Comparison of ENCODE assay signal across 20 cellular contexts in genomic region chr3:71191031-71191482, GRCh38.
A peak's percentile ranks its signal among the peaks of the same experiment; 100 is the strongest.
DNase-seq lines count a peak whose midpoint lies in the region; ATAC-seq, FAIRE-seq and TF ChIP-seq lines count a peak whose summit lies in the region.
"Had no signal": no experiment of that assay in that cellular context is flagged by ENCODE, and none has a peak within 500 bp of the region (broad histone marks: within the 10 kb centered on the region; RNA-seq: fewer than 3 reads in every experiment).

No MANE protein-coding gene starts in this region.

- H3K27me3 Mint-ChIP-seq in stimulated activated naive CD8-positive, alpha-beta T cell treated with anti-CD3 and anti-CD28 coated beads, Interleukin-15, Interleukin-2, amounts not matched to agents 100 ng/mL and 50 ng/mL, for 24 hours: no peaks in the 10 kb centered on the region
- no peaks in the 10 kb centered on the region for H3K27me3 Mint-ChIP-seq in stimulated activated naive CD8-positive, alpha-beta T cell treated with anti-CD3 and anti-CD28 coated beads, Interleukin-15, amount 100 ng/mL, for 72 hours
- H3K27me3 Mint-ChIP-seq: activated naive CD8-positive, alpha-beta T cell treated with anti-CD3 and anti-CD28 coated beads, Interleukin-2, amount 10 ng/mL, durations not matched to agents 7 days and 5 days had no signal

- H3K4me3 ChIP-seq in HepG2 (replicated peaks in 1 of 3; ENCODE audit: insufficient read depth in 1 of 3, low read depth in 2 of 3, low read length in 3 of 3) (no peak overlapping the region), gastrocnemius medialis (no peak overlapping the region), esophagus muscularis mucosa (no peak overlapping the region)
- H3K4me3 ChIP-seq: heart right ventricle, pancreas, smooth muscle cell, transverse colon had no signal

- H3K27ac ChIP-seq in HepG2 (ENCODE audit: extremely low read length, insufficient read depth, low read length) (no peak overlapping the region), gastrocnemius medialis (no peak overlapping the region), esophagus muscularis mucosa (replicated peaks in 1 of 4) (no peak overlapping the region)
- H3K27ac ChIP-seq: heart right ventricle, pancreas, transverse colon had no signal

- no peak for TF ChIP-seq POLR2A in HepG2 (IDR thresholded peaks at IDR 0.05; ENCODE audit: insufficient read depth in 1 of 2, low read depth in 2 of 2, low read length in 2 of 2)
- no peak for TF ChIP-seq POLR2A in gastrocnemius medialis (IDR thresholded peaks at IDR 0.05)
- TF ChIP-seq POLR2A in esophagus muscularis mucosa (IDR thresholded peaks at IDR 0.05; ENCODE audit: low read depth): no peak

- H3K27ac Mint-ChIP-seq in stimulated activated naive CD8-positive, alpha-beta T cell treated with anti-CD3 and anti-CD28 coated beads, Interleukin-15, Interleukin-2, amounts not matched to agents 100 ng/mL and 50 ng/mL, for 24 hours: peak overlapping the region; percentile 95
- H3K27ac Mint-ChIP-seq in stimulated activated naive CD8-positive, alpha-beta T cell treated with anti-CD3 and anti-CD28 coated beads, Interleukin-15, amount 100 ng/mL, for 72 hours: peak overlapping the region in 1 of 2 donors; percentile 65
- H3K27ac Mint-ChIP-seq: activated naive CD8-positive, alpha-beta T cell treated with anti-CD3 and anti-CD28 coated beads, Interleukin-2, amount 10 ng/mL, durations not matched to agents 7 days and 5 days had no signal

- POLR2A ChIA-PET in HepG2 (lab: Yijun Ruan, JAX): interaction anchor here (1.0 kb wide), 1 partner anchor 18 kb away, joined by 3 read pairs; no protein-coding TSS in a partner anchor

- peaks cover 59% of the 10 kb centered on the region for H3K36me3 Mint-ChIP-seq in stimulated activated naive CD8-positive, alpha-beta T cell treated with anti-CD3 and anti-CD28 coated beads, Interleukin-15, Interleukin-2, amounts not matched to agents 100 ng/mL and 50 ng/mL, for 24 hours (ENCODE audit: low read depth)

- H3K4me1 Mint-ChIP-seq in stimulated activated naive CD8-positive, alpha-beta T cell treated with anti-CD3 and anti-CD28 coated beads, Interleukin-15, Interleukin-2, amounts not matched to agents 100 ng/mL and 50 ng/mL, for 24 hours (ENCODE audit: low read depth): peaks cover 98% of the 10 kb centered on the region
- H3K4me1 Mint-ChIP-seq in stimulated activated naive CD8-positive, alpha-beta T cell treated with anti-CD3 and anti-CD28 coated beads, Interleukin-15, amount 100 ng/mL, for 72 hours: peaks cover 93% of the 10 kb centered on the region

- no TSS peak for BruUV-seq in HepG2 (replicated peaks; lab: Mats Ljungman, UMichigan)

- H3K9me3 Mint-ChIP-seq in stimulated activated naive CD8-positive, alpha-beta T cell treated with anti-CD3 and anti-CD28 coated beads, Interleukin-15, Interleukin-2, amounts not matched to agents 100 ng/mL and 50 ng/mL, for 24 hours: no peaks in the 10 kb centered on the region
- peaks cover 0 to 4% of the 10 kb centered on the region in 2 donors for H3K9me3 Mint-ChIP-seq in stimulated activated naive CD8-positive, alpha-beta T cell treated with anti-CD3 and anti-CD28 coated beads, Interleukin-15, amount 100 ng/mL, for 72 hours

- intact Hi-C loops in HepG2 (cut with micrococcal nuclease; ENCODE audit: unreplicated experiment) (no loop called here), gastrocnemius medialis (cut with DNase I; ENCODE audit: low total_unique reads) (no loop called here), esophagus muscularis mucosa (cut with DNase I) (no loop called here)

- H3K4me3 Mint-ChIP-seq in stimulated activated naive CD8-positive, alpha-beta T cell treated with anti-CD3 and anti-CD28 coated beads, Interleukin-15, Interleukin-2, amounts not matched to agents 100 ng/mL and 50 ng/mL, for 24 hours: no peak overlapping the region
- H3K4me3 Mint-ChIP-seq in stimulated activated naive CD8-positive, alpha-beta T cell treated with anti-CD3 and anti-CD28 coated beads, Interleukin-15, amount 100 ng/mL, for 72 hours: no peak overlapping the region
- H3K4me3 Mint-ChIP-seq: activated naive CD8-positive, alpha-beta T cell treated with anti-CD3 and anti-CD28 coated beads, Interleukin-2, amount 10 ng/mL, durations not matched to agents 7 days and 5 days had no signal

- TF ChIP-seq EP300 in HepG2 (IDR thresholded peaks at IDR 0.05; ENCODE audit: low read depth in 2 of 2, low read length in 2 of 2): no peak
- no peak for TF ChIP-seq EP300 in HepG2 (CRISPR knock-in tag; IDR thresholded peaks at IDR 0.05; ENCODE audit: borderline replicate concordance)
- TF ChIP-seq EP300 in esophagus muscularis mucosa (IDR thresholded peaks at IDR 0.05): no peak

- H3K36me3 ChIP-seq in HepG2 (replicated peaks in 1 of 2; ENCODE audit: control insufficient read depth in 1 of 2, insufficient read depth in 2 of 2, low read length in 2 of 2) (peaks cover 2 to 5% of the 10 kb centered on the region in 2 experiments; a peak in 2 of 5 replicates), gastrocnemius medialis (no peaks in the 10 kb centered on the region), esophagus muscularis mucosa (peaks cover 0 to 5% (median 0%) of the 10 kb centered on the region in 4 donors)
- H3K36me3 ChIP-seq: pancreas had no signal

- 70% methylated on average over 4 of the region's 4 CpGs for WGBS in HepG2 (ENCODE audit: low lambda C conversion rate)
- 88% methylated on average over 4 of the region's 4 CpGs for WGBS in esophagus muscularis mucosa

- no peaks in the 10 kb centered on the region for H3K27me3 ChIP-seq in HepG2 (ENCODE audit: control insufficient read depth in 1 of 2, insufficient read depth in 2 of 2, low read length in 2 of 2)
- H3K27me3 ChIP-seq in gastrocnemius medialis: no peaks in the 10 kb centered on the region
- no peaks in the 10 kb centered on the region for H3K27me3 ChIP-seq in esophagus muscularis mucosa
- H3K27me3 ChIP-seq: heart right ventricle, pancreas, transverse colon had no signal

- H3K79me2 ChIP-seq in HepG2 (ENCODE audit: insufficient read depth, low read length): no peaks in the 10 kb centered on the region

- H3K9me3 ChIP-seq in HepG2 (ENCODE audit: low read length) (no peaks in the 10 kb centered on the region), gastrocnemius medialis (no peaks in the 10 kb centered on the region), esophagus muscularis mucosa (no peaks in the 10 kb centered on the region)
- H3K9me3 ChIP-seq: heart right ventricle, pancreas, transverse colon had no signal

- ATAC-seq in stimulated activated naive CD8-positive, alpha-beta T cell treated with anti-CD3 and anti-CD28 coated beads, Interleukin-15, amount 100 ng/mL, for 72 hours: no peak
- peak; percentile 56 for ATAC-seq in HepG2
- ATAC-seq in gastrocnemius medialis: no peak

- H2AFZ ChIP-seq in HepG2 (ENCODE audit: low read length): no peak overlapping the region

- TF ChIP-seq RAD21 in HepG2 (CRISPR knock-in tag; IDR thresholded peaks at IDR 0.05): no peak

- CTCF ChIA-PET in HepG2 (lab: Yijun Ruan, JAX; ENCODE audit: low intra/inter-chr PET ratio, low total read pairs): no interaction called here

- in situ Hi-C loops in HepG2 (cut with HindIII; ENCODE audit: extremely low pct_ligation_motif_present, low pct_unique_long_range_greater_than_20kb) (no loop called here), gastrocnemius medialis (cut with MboI; ENCODE audit: low sequenced_read_pairs in 4 of 4) (no loop called here)

- peak; percentile 12 for DNase-seq in DMS153 (lab: John Stamatoyannopoulos, UW)
- DNase-seq in DMS153 treated with DMSO at 0.1 percent for 48 hours (lab: John Stamatoyannopoulos, UW; ENCODE audit: unreplicated experiment): no peak
- DNase-seq in stimulated activated naive CD8-positive, alpha-beta T cell treated with anti-CD3 and anti-CD28 coated beads, Interleukin-15, amount 100 ng/mL, for 72 hours: no peak
- DNase-seq in HepG2 (ENCODE audit: low spot score): peak; percentile 43
- DNase-seq in CD1c-positive myeloid dendritic cell (ENCODE audit: extremely low spot score): no peak
- no peak for DNase-seq in gastrocnemius medialis
- DNase-seq in esophagus muscularis mucosa (ENCODE audit: extremely low spot score): no peak
- DNase-seq: 8988T; activated CD8-positive, alpha-beta memory T cell treated with anti-CD3 and anti-CD28 coated beads, Interleukin-2, amount 50 U/mL, for 4 hours; activated naive CD8-positive, alpha-beta T cell treated with anti-CD3 and anti-CD28 coated beads, Interleukin-2, amount 10 ng/mL, durations not matched to agents 7 days and 5 days; C1 segment of cervical spinal cord; effector CD4-positive, alpha-beta T cell; heart right ventricle; pancreas; SIG-M5; T-helper 2 cell; transverse colon had no signal

- H3K4me2 ChIP-seq in HepG2 (ENCODE audit: low read depth, low read length): no peak overlapping the region
- H3K4me2 ChIP-seq: smooth muscle cell had no signal

- TF ChIP-seq CTCF in HepG2 (CRISPR knock-in tag; IDR thresholded peaks at IDR 0.05): no peak
- no peak for TF ChIP-seq CTCF in gastrocnemius medialis (IDR thresholded peaks at IDR 0.05 in 4 of 5, conservative IDR thresholded peaks at IDR 0.05 in 1 of 5)
- no peak for TF ChIP-seq CTCF in esophagus muscularis mucosa (IDR thresholded peaks at IDR 0.05)

- no peaks in the 10 kb centered on the region for H4K20me1 ChIP-seq in HepG2 (ENCODE audit: insufficient read depth, low read length)

- no peak overlapping the region for H3K9ac ChIP-seq in HepG2 (ENCODE audit: insufficient read depth, low read depth, low read length)

- FAIRE-seq in HepG2 (lab: Jason Lieb, UNC): no peak
- FAIRE-seq: keratinocyte, pancreas had no signal

- H3K4me1 ChIP-seq in HepG2 (ENCODE audit: insufficient read depth, low read length) (peaks cover 32% of the 10 kb centered on the region), gastrocnemius medialis (peaks cover 6 to 18% of the 10 kb centered on the region in 2 donors), esophagus muscularis mucosa (peaks cover 0 to 9% (median 4%) of the 10 kb centered on the region in 4 donors)

TF ChIP-seq in HepG2, 621 proteins besides CTCF, POLR2A, EP300 and RAD21 (continues in another document):
- TF ChIP-seq MED1 (CRISPR knock-in tag; IDR thresholded peaks at IDR 0.05): peak; percentile 25; the same call in 1 of the 2 replicates

Comparison
In these comparisons a context has a peak if more than half of its experiments do, and no peak if none do; other contexts are left out.
1. DNase-seq: peak in DMS153 (single experiment) and HepG2 (single experiment); none in DMS153 treated with DMSO at 0.1 percent for 48 hours (single experiment), stimulated activated naive CD8-positive, alpha-beta T cell treated with anti-CD3 and anti-CD28 coated beads, Interleukin-15, amount 100 ng/mL, for 72 hours (0 of 2), CD1c-positive myeloid dendritic cell (single experiment), gastrocnemius medialis (0 of 2) and esophagus muscularis mucosa (single experiment).